ENCODE assay signal across 34 cellular contexts in genomic region chr4:189506080-189506479, GRCh38.
"Had no signal": no experiment of that assay in that cellular context is flagged by ENCODE, and none has a peak within 500 bp of the region (broad histone marks: within the 10 kb centered on the region; RNA-seq: fewer than 3 reads in every experiment).

No MANE protein-coding gene starts in this region.

- DNase-seq: Karpas-422, Kasumi-1, MG63, MM.1S, MV-4-11, NCI-H1048, NCI-H1092, NCI-H1092 treated with DMSO at 0.1 percent for 48 hours, NCI-H1105, NCI-H1105 treated with DMSO at 0.1 percent for 48 hours, NCI-H1417, NCI-H1417 treated with DMSO at 0.1 percent for 48 hours, NCI-H1436, NCI-H1436 treated with DMSO at 0.1 percent for 48 hours, NCI-H146, NCI-H1694, NCI-H1694 treated with DMSO at 0.1 percent for 48 hours, NCI-H187, NCI-H187 treated with DMSO at 0.1 percent for 48 hours, NCI-H1930, NCI-H2029, NCI-H2029 treated with DMSO at 0.1 percent for 48 hours, NCI-H2081, NCI-H2081 treated with DMSO at 0.1 percent for 48 hours, NCI-H2107, NCI-H2171, NCI-H2171 treated with DMSO at 0.1 percent for 48 hours, NCI-H2227 treated with DMSO at 0.1 percent for 48 hours, NCI-H226, NCI-H345, NCI-H446, NCI-H446 treated with DMSO at 0.1 percent for 48 hours, NCI-H510A, NCI-H510A treated with DMSO at 0.1 percent for 48 hours had no signal

- H3K9me3 ChIP-seq: MG63 had no signal

- H3K27me3 ChIP-seq: MG63 had no signal

- H3K36me3 ChIP-seq: MG63 had no signal

- H3K4me3 ChIP-seq: MG63 had no signal
